8 cellular contexts compared by ENCODE assay signal in the genomic region with DNA sequence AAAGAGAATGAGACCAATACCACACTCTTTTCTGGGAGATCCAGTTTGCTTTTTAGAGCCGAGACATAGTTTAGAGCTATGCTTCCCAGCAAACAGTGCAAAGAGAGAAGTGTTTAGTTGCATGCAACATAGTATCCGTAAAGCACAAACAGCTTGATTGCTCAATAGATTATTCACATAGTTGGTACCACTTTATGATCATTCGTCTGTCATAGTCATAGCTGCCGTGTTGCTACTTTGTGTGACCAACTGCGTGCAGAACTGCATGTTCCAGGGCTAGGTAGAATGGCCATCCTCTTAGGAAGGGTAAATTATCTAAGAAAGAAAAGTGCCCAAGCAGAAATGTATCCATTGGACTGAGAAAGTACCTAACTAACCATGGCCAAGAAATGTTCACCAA.
"Had no signal": no experiment of that assay in that cellular context is flagged by ENCODE, and none has a peak within 500 bp of the region (broad histone marks: within the 10 kb centered on the region; RNA-seq: fewer than 3 reads in every experiment).

No MANE protein-coding gene starts in this region.

- H3K4me1 ChIP-seq: HAP-1 had no signal

- DNase-seq: GM23248, GOT3, H7, HFFc6 had no signal

- H3K9ac ChIP-seq: GM23248 had no signal

- ATAC-seq: HCT116, HepG2, K562 had no signal

- H3K36me3 ChIP-seq: HAP-1 had no signal

- H3K27ac ChIP-seq: GM23248 had no signal

- H3K9me3 ChIP-seq: HAP-1 had no signal

- H2AFZ ChIP-seq: GM23248 had no signal

- H3K4me3 ChIP-seq: GM23248, HAP-1, K562 had no signal
